In genomic region chr6:123240626-123241025, GRCh38 we compare ENCODE assay signal across 9 cellular contexts.
"Had no signal": no experiment of that assay in that cellular context is flagged by ENCODE, and none has a peak within 500 bp of the region (broad histone marks: within the 10 kb centered on the region; RNA-seq: fewer than 3 reads in every experiment).

No MANE protein-coding gene starts in this region.

- H3K27ac Mint-ChIP-seq: HFFc6 had no signal

- H2AFZ ChIP-seq: GM23248 had no signal

- H3K4me2 ChIP-seq: KMS-11 had no signal

- DNase-seq: GM23248, GOT3, H7, HFFc6, Karpas-422, KBM-7 had no signal

- H3K4me3 ChIP-seq: GM23248 had no signal

- ATAC-seq: HCT116 had no signal

- H3K27ac ChIP-seq: GM23248, HL-60, KMS-11 had no signal

- H3K4me3 Mint-ChIP-seq: HFFc6 had no signal

- H3K9ac ChIP-seq: GM23248, KMS-11 had no signal
